12 cellular contexts compared by ENCODE assay signal in genomic region chr5:140005145-140005591, GRCh38. TPM values are rescaled to one million over a fixed set of nuclear protein-coding genes. Genes with fewer than 3 reads are reported as not detected.
DNase-seq lines count a peak whose midpoint lies in the region; ATAC-seq, FAIRE-seq and TF ChIP-seq lines count a peak whose summit lies in the region.
"Had no signal": no experiment of that assay in that cellular context is flagged by ENCODE, and none has a peak within 500 bp of the region (broad histone marks: within the 10 kb centered on the region; RNA-seq: fewer than 3 reads in every experiment).

No MANE protein-coding gene starts in this region.

- POLR2A ChIA-PET in activated CD8-positive, alpha-beta T cell treated with anti-CD3 and anti-CD28 coated beads, Interleukin-2, amount 10 ng/mL, durations not matched to agents 7 days and 5 days (lab: Charles Lee) = no interaction called here
- POLR2A ChIA-PET in activated CD4-positive, alpha-beta memory T cell treated with anti-CD3 and anti-CD28 coated beads for 36 hours (lab: Charles Lee) = no interaction called here

- CTCF ChIA-PET in activated CD8-positive, alpha-beta T cell treated with anti-CD3 and anti-CD28 coated beads, Interleukin-2, amount 10 ng/mL, durations not matched to agents 7 days and 5 days (lab: Charles Lee) = no interaction called here
- CTCF ChIA-PET in activated CD4-positive, alpha-beta memory T cell treated with anti-CD3 and anti-CD28 coated beads for 36 hours (lab: Charles Lee) = interaction anchor here (1.5 kb wide), 1 partner anchor 36 kb away, joined by 6 read pairs; no protein-coding TSS in a partner anchor

- peak; percentile 93 for ATAC-seq in GM19372 (IDR thresholded peaks at IDR 0.05; ENCODE audit: low read depth, unreplicated experiment)
- ATAC-seq in HG02763 (IDR thresholded peaks at IDR 0.05; ENCODE audit: unreplicated experiment) = peak; percentile 87
- peak; percentile 97 for ATAC-seq in HG03442 (IDR thresholded peaks at IDR 0.05; ENCODE audit: unreplicated experiment)
- no peak for ATAC-seq in activated CD8-positive, alpha-beta T cell treated with anti-CD3 and anti-CD28 coated beads, Interleukin-2, amount 10 ng/mL, durations not matched to agents 7 days and 5 days
- ATAC-seq: activated CD8-positive, alpha-beta T cell treated with anti-CD3 and anti-CD28 coated beads for 36 hours; heart right ventricle had no signal

- DNase-seq in GM12891 (ENCODE audit: insufficient read length, low spot score) = no peak
- DNase-seq in activated CD8-positive, alpha-beta T cell treated with anti-CD3 and anti-CD28 coated beads, Interleukin-2, amount 10 ng/mL, durations not matched to agents 7 days and 5 days = no peak
- DNase-seq in HTR-8/SVneo (ENCODE audit: insufficient read length, low spot score) = no peak
- no peak for DNase-seq in NCI-H128 (lab: John Stamatoyannopoulos, UW; ENCODE audit: unreplicated experiment)
- DNase-seq in activated CD4-positive, alpha-beta memory T cell treated with anti-CD3 and anti-CD28 coated beads for 36 hours = no peak
- DNase-seq: activated CD8-positive, alpha-beta T cell treated with anti-CD3 and anti-CD28 coated beads for 36 hours; heart right ventricle; NCI-H82 had no signal

- intact Hi-C loops in activated CD4-positive, alpha-beta memory T cell treated with anti-CD3 and anti-CD28 coated beads for 36 hours (cut with micrococcal nuclease) = no loop called here

- TF ChIP-seq POLR2A in GM12891 (IDR thresholded peaks at IDR 0.05; ENCODE audit: low read depth, low read length) = peak; percentile 47; the same call in 1 of the 2 replicates

- no peak overlapping the region for H3K27ac Mint-ChIP-seq in activated CD8-positive, alpha-beta T cell treated with anti-CD3 and anti-CD28 coated beads, Interleukin-2, amount 10 ng/mL, durations not matched to agents 7 days and 5 days
- H3K27ac Mint-ChIP-seq in activated CD4-positive, alpha-beta memory T cell treated with anti-CD3 and anti-CD28 coated beads for 36 hours = no peak overlapping the region
- H3K27ac Mint-ChIP-seq: activated CD8-positive, alpha-beta T cell treated with anti-CD3 and anti-CD28 coated beads for 36 hours; type B pancreatic cell had no signal

- H3K4me3 Mint-ChIP-seq in activated CD8-positive, alpha-beta T cell treated with anti-CD3 and anti-CD28 coated beads, Interleukin-2, amount 10 ng/mL, durations not matched to agents 7 days and 5 days = no peak overlapping the region
- no peak overlapping the region for H3K4me3 Mint-ChIP-seq in activated CD4-positive, alpha-beta memory T cell treated with anti-CD3 and anti-CD28 coated beads for 36 hours
- H3K4me3 Mint-ChIP-seq: activated CD8-positive, alpha-beta T cell treated with anti-CD3 and anti-CD28 coated beads for 36 hours; type B pancreatic cell had no signal

- no peaks in the 10 kb centered on the region for H3K9me3 Mint-ChIP-seq in activated CD8-positive, alpha-beta T cell treated with anti-CD3 and anti-CD28 coated beads, Interleukin-2, amount 10 ng/mL, durations not matched to agents 7 days and 5 days (ENCODE audit: insufficient read depth)
- H3K9me3 Mint-ChIP-seq in activated CD4-positive, alpha-beta memory T cell treated with anti-CD3 and anti-CD28 coated beads for 36 hours = no peaks in the 10 kb centered on the region
- H3K9me3 Mint-ChIP-seq: activated CD8-positive, alpha-beta T cell treated with anti-CD3 and anti-CD28 coated beads for 36 hours; type B pancreatic cell had no signal

- FAIRE-seq in GM12891 (lab: Jason Lieb, UNC) (peak; percentile 99), HTR-8/SVneo (lab: Jason Lieb, UNC) (no peak)

- H3K36me3 Mint-ChIP-seq in activated CD8-positive, alpha-beta T cell treated with anti-CD3 and anti-CD28 coated beads, Interleukin-2, amount 10 ng/mL, durations not matched to agents 7 days and 5 days (ENCODE audit: low read depth) = no peaks in the 10 kb centered on the region
- no peaks in the 10 kb centered on the region for H3K36me3 Mint-ChIP-seq in activated CD4-positive, alpha-beta memory T cell treated with anti-CD3 and anti-CD28 coated beads for 36 hours
- H3K36me3 Mint-ChIP-seq: type B pancreatic cell had no signal

- H3K27me3 Mint-ChIP-seq in activated CD8-positive, alpha-beta T cell treated with anti-CD3 and anti-CD28 coated beads, Interleukin-2, amount 10 ng/mL, durations not matched to agents 7 days and 5 days (ENCODE audit: low read depth) = peaks cover 39% of the 10 kb centered on the region
- H3K27me3 Mint-ChIP-seq in activated CD4-positive, alpha-beta memory T cell treated with anti-CD3 and anti-CD28 coated beads for 36 hours = peaks cover 31% of the 10 kb centered on the region

- no peaks in the 10 kb centered on the region for H3K4me1 Mint-ChIP-seq in activated CD8-positive, alpha-beta T cell treated with anti-CD3 and anti-CD28 coated beads, Interleukin-2, amount 10 ng/mL, durations not matched to agents 7 days and 5 days (ENCODE audit: low read depth)
- no peaks in the 10 kb centered on the region for H3K4me1 Mint-ChIP-seq in activated CD4-positive, alpha-beta memory T cell treated with anti-CD3 and anti-CD28 coated beads for 36 hours (ENCODE audit: low read depth)

TF ChIP-seq in GM12891, 5 proteins besides CTCF, POLR2A, EP300 and RAD21:
- peak; percentile 86 for TF ChIP-seq SPI1 (IDR thresholded peaks at IDR 0.05; ENCODE audit: low read depth, low read length)
- peak; percentile 76 for TF ChIP-seq PAX5 (IDR thresholded peaks at IDR 0.05; ENCODE audit: insufficient read depth, low read length, severe bottlenecking)
- no peak for TF ChIP-seq POU2F2 (IDR thresholded peaks at IDR 0.05; ENCODE audit: low read depth, low read length)
- peak; percentile 81; the same call in 1 of the 2 replicates for TF ChIP-seq TAF1 (IDR thresholded peaks at IDR 0.05; ENCODE audit: low read depth, low read length)
- TF ChIP-seq POLR2AphosphoS5 (IDR thresholded peaks at IDR 0.05; ENCODE audit: low read depth, low read length) = no peak; the same call in 1 of the 2 replicates

RNA-seq across cellular contexts. Expression of gene NRG2, which starts 37.9 kb away (rescaled TPM):
- polyA plus RNA-seq in GM12891 (2012; ENCODE audit: low read depth, missing spikeins) = 11.4 TPM
- not detected for total RNA-seq in activated CD8-positive, alpha-beta T cell treated with anti-CD3 and anti-CD28 coated beads, Interleukin-2, amount 10 ng/mL, durations not matched to agents 7 days and 5 days
- total RNA-seq in activated CD4-positive, alpha-beta memory T cell treated with anti-CD3 and anti-CD28 coated beads for 36 hours = not detected
